7 cellular contexts compared by ENCODE assay signal in genomic region chr17:57671546-57672204, GRCh38.
A peak's percentile ranks its signal among the peaks of the same experiment; 100 is the strongest.
DNase-seq lines count a peak whose midpoint lies in the region; ATAC-seq and TF ChIP-seq lines count a peak whose summit lies in the region.

No MANE protein-coding gene starts in this region.

- no peak overlapping the region for H2AFZ ChIP-seq in OCI-LY3 (ENCODE audit: low read depth, low read length)

- H3K9me3 Mint-ChIP-seq in IgD-negative memory B cell = no peaks in the 10 kb centered on the region
- no peaks in the 10 kb centered on the region for H3K9me3 Mint-ChIP-seq in naive thymus-derived CD8-positive, alpha-beta T cell
- H3K9me3 Mint-ChIP-seq in stimulated activated naive B cell treated with anti-CD40 and anti-IgM and Interleukin-4, amounts not matched to agents 10 μg/mL and 1 μg/mL and 100 μg/mL, for 72 hours = no peaks in the 10 kb centered on the region

- no peaks in the 10 kb centered on the region for H3K27me3 Mint-ChIP-seq in IgD-negative memory B cell
- no peaks in the 10 kb centered on the region for H3K27me3 Mint-ChIP-seq in naive thymus-derived CD8-positive, alpha-beta T cell
- no peaks in the 10 kb centered on the region for H3K27me3 Mint-ChIP-seq in stimulated activated naive B cell treated with anti-CD40 and anti-IgM and Interleukin-4, amounts not matched to agents 10 μg/mL and 1 μg/mL and 100 μg/mL, for 72 hours

- peak; percentile 94 for TF ChIP-seq CTCF in OCI-LY3 (IDR thresholded peaks at IDR 0.05; ENCODE audit: low read depth, low read length)

- peaks cover 3% of the 10 kb centered on the region for H3K36me3 ChIP-seq in OCI-LY3 (replicated peaks; ENCODE audit: low read depth, low read length)

- peak overlapping the region in 2 of 3 donors; percentile 6 to 92 for H3K27ac Mint-ChIP-seq in IgD-negative memory B cell
- H3K27ac Mint-ChIP-seq in naive thymus-derived CD8-positive, alpha-beta T cell = peak overlapping the region; percentile 86 to 96 (median 94)
- no peak overlapping the region for H3K27ac Mint-ChIP-seq in stimulated activated naive B cell treated with anti-CD40 and anti-IgM and Interleukin-4, amounts not matched to agents 10 μg/mL and 1 μg/mL and 100 μg/mL, for 72 hours

- peak overlapping the region; percentile 48 for H3K9ac ChIP-seq in OCI-LY3 (ENCODE audit: low read length)

- H3K79me2 ChIP-seq in OCI-LY3 (ENCODE audit: low read length) = no peaks in the 10 kb centered on the region

- H3K4me1 ChIP-seq in OCI-LY3 (ENCODE audit: low read length) = peaks cover 46% of the 10 kb centered on the region

- peak; percentile 56 for DNase-seq in activated T-cell treated with anti-CD3 and anti-CD28 coated beads for 4 hours
- peak; percentile 55 to 80 (median 66) for DNase-seq in naive thymus-derived CD8-positive, alpha-beta T cell
- peak; percentile 50 for DNase-seq in stimulated activated naive B cell treated with anti-CD40 and anti-IgM and Interleukin-4, amounts not matched to agents 10 μg/mL and 1 μg/mL and 100 μg/mL, for 72 hours

- peak overlapping the region; percentile 57 for H3K27ac ChIP-seq in OCI-LY3 (ENCODE audit: low read length)

- ATAC-seq in GM18502 (IDR thresholded peaks at IDR 0.05; ENCODE audit: poor library complexity, unreplicated experiment) (peak; percentile 56), esophagus mucosa (peak; percentile 85)
- peak; percentile 76 to 88 for ATAC-seq in naive thymus-derived CD8-positive, alpha-beta T cell
- ATAC-seq in stimulated activated naive B cell treated with anti-CD40 and anti-IgM and Interleukin-4, amounts not matched to agents 10 μg/mL and 1 μg/mL and 100 μg/mL, for 72 hours (replicated peaks) = peak; percentile 96 to 98

- no peaks in the 10 kb centered on the region for H3K27me3 ChIP-seq in OCI-LY3 (ENCODE audit: low read depth, low read length)

- no peaks in the 10 kb centered on the region for H4K20me1 ChIP-seq in OCI-LY3 (ENCODE audit: insufficient read depth, low read length)

- peak overlapping the region; percentile 23; the same call in 1 of the 2 replicates for H3K4me3 ChIP-seq in OCI-LY3 (ENCODE audit: low read length)

- H3K4me2 ChIP-seq in OCI-LY3 (ENCODE audit: low read length) = peak overlapping the region; percentile 53

- H3K4me3 Mint-ChIP-seq in IgD-negative memory B cell = peak overlapping the region in 1 of 4 donors; percentile 54
- peak overlapping the region; percentile 36 to 88 (median 62) for H3K4me3 Mint-ChIP-seq in naive thymus-derived CD8-positive, alpha-beta T cell
- no peak overlapping the region for H3K4me3 Mint-ChIP-seq in stimulated activated naive B cell treated with anti-CD40 and anti-IgM and Interleukin-4, amounts not matched to agents 10 μg/mL and 1 μg/mL and 100 μg/mL, for 72 hours

- H3K4me1 Mint-ChIP-seq in IgD-negative memory B cell = peaks cover 5 to 9% (median 7%) of the 10 kb centered on the region in 3 donors
- peaks cover 24 to 57% (median 51%) of the 10 kb centered on the region in 4 donors for H3K4me1 Mint-ChIP-seq in naive thymus-derived CD8-positive, alpha-beta T cell
- peaks cover 9 to 18% of the 10 kb centered on the region in 2 donors for H3K4me1 Mint-ChIP-seq in stimulated activated naive B cell treated with anti-CD40 and anti-IgM and Interleukin-4, amounts not matched to agents 10 μg/mL and 1 μg/mL and 100 μg/mL, for 72 hours

- POLR2A ChIA-PET in naive thymus-derived CD8-positive, alpha-beta T cell (lab: Charles Lee) = interaction anchor here (1.2 to 3.1 kb wide), 3 partner anchors 11 to 72 kb away, joined by 5 to 34 read pairs (median 10); no protein-coding TSS in a partner anchor

- H3K36me3 Mint-ChIP-seq in IgD-negative memory B cell = peaks cover 7% of the 10 kb centered on the region
- peaks cover 0 to 14% (median 0%) of the 10 kb centered on the region in 3 donors for H3K36me3 Mint-ChIP-seq in naive thymus-derived CD8-positive, alpha-beta T cell
- peaks cover 18 to 44% of the 10 kb centered on the region in 2 donors for H3K36me3 Mint-ChIP-seq in stimulated activated naive B cell treated with anti-CD40 and anti-IgM and Interleukin-4, amounts not matched to agents 10 μg/mL and 1 μg/mL and 100 μg/mL, for 72 hours

- no peaks in the 10 kb centered on the region for H3K9me3 ChIP-seq in OCI-LY3 (ENCODE audit: insufficient read depth, low read length)

Comparison
In these comparisons a context has a peak if more than half of its experiments do, and no peak if none do; other contexts are left out.
1. Peak in every context shown above with its lines: DNase-seq, ATAC-seq, H3K4me3 ChIP-seq and H3K27ac ChIP-seq.
2. H3K4me3 Mint-ChIP-seq: peak in naive thymus-derived CD8-positive, alpha-beta T cell (10 of 10); none in stimulated activated naive B cell treated with anti-CD40 and anti-IgM and Interleukin-4, amounts not matched to agents 10 μg/mL and 1 μg/mL and 100 μg/mL, for 72 hours (0 of 2).